1 cellular context compared by ENCODE assay signal in the genomic region with DNA sequence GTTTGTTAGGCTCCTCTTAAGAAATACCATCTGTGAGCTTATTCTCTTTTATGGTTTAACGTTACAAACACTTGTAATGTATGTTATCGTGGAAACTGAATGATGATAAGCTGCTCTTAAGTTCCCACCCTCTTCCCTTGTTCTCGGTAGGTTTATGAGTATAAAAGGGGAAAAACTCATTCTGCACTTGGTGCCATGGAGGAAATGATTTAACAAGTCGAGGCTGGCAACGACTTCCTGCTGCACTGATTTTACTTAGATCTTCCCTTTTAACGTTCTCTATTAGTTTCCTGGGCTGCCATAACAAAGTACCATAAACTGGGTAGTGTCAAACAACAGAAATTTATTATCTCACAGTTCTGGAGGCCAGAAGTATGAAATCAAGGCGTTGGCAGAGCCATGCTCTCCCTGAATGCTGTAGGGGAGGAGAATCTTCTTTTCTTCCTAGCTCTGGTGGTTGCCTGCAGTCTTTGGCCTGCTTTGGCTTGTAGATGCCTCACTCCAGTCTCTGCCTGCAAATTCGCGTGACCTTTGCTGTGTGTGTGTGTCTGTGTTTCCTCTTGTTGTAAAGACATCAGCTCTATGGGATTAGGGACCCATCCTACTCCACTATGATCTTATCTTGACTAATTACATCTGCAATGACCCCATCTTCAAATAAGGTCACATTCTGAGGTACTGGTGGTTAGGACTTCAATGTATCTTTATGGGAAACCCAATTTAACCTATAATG.
TF ChIP-seq lines count a peak whose summit lies in the region.

No MANE protein-coding gene starts in this region.

TF ChIP-seq in GM23338, 12 proteins besides CTCF, POLR2A, EP300 and RAD21:
- TF ChIP-seq EZH2phosphoT487 (IDR thresholded peaks at IDR 0.05; ENCODE audit: unreplicated experiment) (no peak), ZNF331 (CRISPR knock-in tag; IDR thresholded peaks at IDR 0.05; ENCODE audit: low read depth) (no peak), NANOG (IDR thresholded peaks at IDR 0.05; ENCODE audit: borderline replicate concordance) (no peak), CREB1 (CRISPR knock-in tag; IDR thresholded peaks at IDR 0.05; ENCODE audit: low read depth) (no peak), EZH2 (IDR thresholded peaks at IDR 0.05; ENCODE audit: low read depth, unreplicated experiment) (no peak)
- TF ChIP-seq, protein P1, sequence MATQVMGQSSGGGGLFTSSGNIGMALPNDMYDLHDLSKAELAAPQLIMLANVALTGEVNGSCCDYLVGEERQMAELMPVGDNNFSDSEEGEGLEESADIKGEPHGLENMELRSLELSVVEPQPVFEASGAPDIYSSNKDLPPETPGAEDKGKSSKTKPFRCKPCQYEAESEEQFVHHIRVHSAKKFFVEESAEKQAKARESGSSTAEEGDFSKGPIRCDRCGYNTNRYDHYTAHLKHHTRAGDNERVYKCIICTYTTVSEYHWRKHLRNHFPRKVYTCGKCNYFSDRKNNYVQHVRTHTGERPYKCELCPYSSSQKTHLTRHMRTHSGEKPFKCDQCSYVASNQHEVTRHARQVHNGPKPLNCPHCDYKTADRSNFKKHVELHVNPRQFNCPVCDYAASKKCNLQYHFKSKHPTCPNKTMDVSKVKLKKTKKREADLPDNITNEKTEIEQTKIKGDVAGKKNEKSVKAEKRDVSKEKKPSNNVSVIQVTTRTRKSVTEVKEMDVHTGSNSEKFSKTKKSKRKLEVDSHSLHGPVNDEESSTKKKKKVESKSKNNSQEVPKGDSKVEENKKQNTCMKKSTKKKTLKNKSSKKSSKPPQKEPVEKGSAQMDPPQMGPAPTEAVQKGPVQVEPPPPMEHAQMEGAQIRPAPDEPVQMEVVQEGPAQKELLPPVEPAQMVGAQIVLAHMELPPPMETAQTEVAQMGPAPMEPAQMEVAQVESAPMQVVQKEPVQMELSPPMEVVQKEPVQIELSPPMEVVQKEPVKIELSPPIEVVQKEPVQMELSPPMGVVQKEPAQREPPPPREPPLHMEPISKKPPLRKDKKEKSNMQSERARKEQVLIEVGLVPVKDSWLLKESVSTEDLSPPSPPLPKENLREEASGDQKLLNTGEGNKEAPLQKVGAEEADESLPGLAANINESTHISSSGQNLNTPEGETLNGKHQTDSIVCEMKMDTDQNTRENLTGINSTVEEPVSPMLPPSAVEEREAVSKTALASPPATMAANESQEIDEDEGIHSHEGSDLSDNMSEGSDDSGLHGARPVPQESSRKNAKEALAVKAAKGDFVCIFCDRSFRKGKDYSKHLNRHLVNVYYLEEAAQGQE (IDR thresholded peaks at IDR 0.05; ENCODE audit: unreplicated experiment), result no peak
- TF ChIP-seq, protein P2, sequence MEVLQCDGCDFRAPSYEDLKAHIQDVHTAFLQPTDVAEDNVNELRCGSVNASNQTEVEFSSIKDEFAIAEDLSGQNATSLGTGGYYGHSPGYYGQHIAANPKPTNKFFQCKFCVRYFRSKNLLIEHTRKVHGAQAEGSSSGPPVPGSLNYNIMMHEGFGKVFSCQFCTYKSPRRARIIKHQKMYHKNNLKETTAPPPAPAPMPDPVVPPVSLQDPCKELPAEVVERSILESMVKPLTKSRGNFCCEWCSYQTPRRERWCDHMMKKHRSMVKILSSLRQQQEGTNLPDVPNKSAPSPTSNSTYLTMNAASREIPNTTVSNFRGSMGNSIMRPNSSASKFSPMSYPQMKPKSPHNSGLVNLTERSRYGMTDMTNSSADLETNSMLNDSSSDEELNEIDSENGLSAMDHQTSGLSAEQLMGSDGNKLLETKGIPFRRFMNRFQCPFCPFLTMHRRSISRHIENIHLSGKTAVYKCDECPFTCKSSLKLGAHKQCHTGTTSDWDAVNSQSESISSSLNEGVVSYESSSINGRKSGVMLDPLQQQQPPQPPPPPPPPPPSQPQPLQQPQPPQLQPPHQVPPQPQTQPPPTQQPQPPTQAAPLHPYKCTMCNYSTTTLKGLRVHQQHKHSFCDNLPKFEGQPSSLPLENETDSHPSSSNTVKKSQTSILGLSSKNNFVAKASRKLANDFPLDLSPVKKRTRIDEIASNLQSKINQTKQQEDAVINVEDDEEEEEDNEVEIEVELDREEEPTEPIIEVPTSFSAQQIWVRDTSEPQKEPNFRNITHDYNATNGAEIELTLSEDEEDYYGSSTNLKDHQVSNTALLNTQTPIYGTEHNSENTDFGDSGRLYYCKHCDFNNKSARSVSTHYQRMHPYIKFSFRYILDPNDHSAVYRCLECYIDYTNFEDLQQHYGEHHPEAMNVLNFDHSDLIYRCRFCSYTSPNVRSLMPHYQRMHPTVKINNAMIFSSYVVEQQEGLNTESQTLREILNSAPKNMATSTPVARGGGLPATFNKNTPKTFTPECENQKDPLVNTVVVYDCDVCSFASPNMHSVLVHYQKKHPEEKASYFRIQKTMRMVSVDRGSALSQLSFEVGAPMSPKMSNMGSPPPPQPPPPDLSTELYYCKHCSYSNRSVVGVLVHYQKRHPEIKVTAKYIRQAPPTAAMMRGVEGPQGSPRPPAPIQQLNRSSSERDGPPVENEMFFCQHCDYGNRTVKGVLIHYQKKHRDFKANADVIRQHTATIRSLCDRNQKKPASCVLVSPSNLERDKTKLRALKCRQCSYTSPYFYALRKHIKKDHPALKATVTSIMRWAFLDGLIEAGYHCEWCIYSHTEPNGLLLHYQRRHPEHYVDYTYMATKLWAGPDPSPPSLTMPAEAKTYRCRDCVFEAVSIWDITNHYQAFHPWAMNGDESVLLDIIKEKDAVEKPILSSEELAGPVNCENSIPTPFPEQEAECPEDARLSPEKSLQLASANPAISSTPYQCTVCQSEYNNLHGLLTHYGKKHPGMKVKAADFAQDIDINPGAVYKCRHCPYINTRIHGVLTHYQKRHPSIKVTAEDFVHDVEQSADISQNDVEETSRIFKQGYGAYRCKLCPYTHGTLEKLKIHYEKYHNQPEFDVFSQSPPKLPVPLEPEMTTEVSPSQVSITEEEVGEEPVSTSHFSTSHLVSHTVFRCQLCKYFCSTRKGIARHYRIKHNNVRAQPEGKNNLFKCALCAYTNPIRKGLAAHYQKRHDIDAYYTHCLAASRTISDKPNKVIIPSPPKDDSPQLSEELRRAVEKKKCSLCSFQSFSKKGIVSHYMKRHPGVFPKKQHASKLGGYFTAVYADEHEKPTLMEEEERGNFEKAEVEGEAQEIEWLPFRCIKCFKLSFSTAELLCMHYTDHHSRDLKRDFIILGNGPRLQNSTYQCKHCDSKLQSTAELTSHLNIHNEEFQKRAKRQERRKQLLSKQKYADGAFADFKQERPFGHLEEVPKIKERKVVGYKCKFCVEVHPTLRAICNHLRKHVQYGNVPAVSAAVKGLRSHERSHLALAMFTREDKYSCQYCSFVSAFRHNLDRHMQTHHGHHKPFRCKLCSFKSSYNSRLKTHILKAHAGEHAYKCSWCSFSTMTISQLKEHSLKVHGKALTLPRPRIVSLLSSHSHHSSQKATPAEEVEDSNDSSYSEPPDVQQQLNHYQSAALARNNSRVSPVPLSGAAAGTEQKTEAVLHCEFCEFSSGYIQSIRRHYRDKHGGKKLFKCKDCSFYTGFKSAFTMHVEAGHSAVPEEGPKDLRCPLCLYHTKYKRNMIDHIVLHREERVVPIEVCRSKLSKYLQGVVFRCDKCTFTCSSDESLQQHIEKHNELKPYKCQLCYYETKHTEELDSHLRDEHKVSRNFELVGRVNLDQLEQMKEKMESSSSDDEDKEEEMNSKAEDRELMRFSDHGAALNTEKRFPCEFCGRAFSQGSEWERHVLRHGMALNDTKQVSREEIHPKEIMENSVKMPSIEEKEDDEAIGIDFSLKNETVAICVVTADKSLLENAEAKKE (CRISPR knock-in tag; IDR thresholded peaks at IDR 0.05), result no peak
